ENCODE assay signal across 23 cellular contexts in the genomic region with DNA sequence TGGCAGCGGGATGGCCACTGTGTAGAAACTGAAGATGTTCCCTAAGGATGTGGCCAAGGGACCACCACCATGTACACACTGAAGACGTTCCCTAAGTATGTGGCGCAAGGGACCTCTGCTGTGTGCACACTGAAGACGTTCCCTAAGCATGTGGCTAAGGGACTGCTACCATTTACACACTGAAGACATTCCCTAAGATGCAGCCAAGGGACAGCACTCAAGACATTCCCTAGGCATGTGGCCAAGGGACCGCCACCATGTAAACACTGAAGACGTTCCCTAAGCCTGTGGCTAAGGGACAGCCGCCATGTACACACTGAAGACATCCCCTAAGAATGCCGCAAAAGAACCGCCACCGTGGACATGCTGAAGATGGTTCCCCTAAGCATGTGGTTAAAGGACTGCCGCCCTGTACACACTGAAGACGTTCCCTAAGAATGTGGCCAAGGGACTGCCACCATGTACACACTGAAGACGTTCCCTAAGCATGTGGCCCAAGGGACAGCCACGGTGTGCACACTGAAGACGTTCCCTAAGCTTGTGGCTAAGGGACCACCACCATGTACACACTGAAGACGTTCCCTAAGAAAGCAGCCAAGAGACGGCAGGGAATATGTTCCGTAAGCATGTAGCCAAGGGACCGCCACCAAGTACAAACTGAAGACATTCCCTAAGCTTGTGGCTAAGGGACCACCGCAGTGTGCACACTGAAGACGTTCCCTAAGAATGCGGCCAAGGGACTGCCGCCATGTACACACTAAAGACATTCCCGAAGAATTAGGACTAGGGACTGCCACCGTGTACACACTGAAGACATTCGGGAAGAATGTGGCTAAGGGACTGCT. TPM values are rescaled to one million over a fixed set of nuclear protein-coding genes. Genes with fewer than 3 reads are reported as not detected.
DNase-seq lines count a peak whose midpoint lies in the region; ATAC-seq and TF ChIP-seq lines count a peak whose summit lies in the region.
"Had no signal": no experiment of that assay in that cellular context is flagged by ENCODE, and none has a peak within 500 bp of the region (broad histone marks: within the 10 kb centered on the region; RNA-seq: fewer than 3 reads in every experiment).

No MANE protein-coding gene starts in this region.

- H3K4me3 Mint-ChIP-seq in HFFc6, result no peak overlapping the region
- no peak overlapping the region for H3K4me3 Mint-ChIP-seq in activated CD4-positive, alpha-beta T cell treated with anti-CD3 and anti-CD28 coated beads for 36 hours
- H3K4me3 Mint-ChIP-seq: CD8-positive, alpha-beta T cell had no signal

- H3K9me3 ChIP-seq in HUES64 (ENCODE audit: insufficient read depth, low read depth, low read length) (no peaks in the 10 kb centered on the region), neuronal stem cell (replicated peaks in 1 of 2; ENCODE audit: control insufficient read depth in 2 of 2, insufficient read depth in 1 of 2, low read depth in 1 of 2, low read length in 2 of 2) (peaks cover 2 to 7% of the 10 kb centered on the region in 2 donors)
- H3K9me3 ChIP-seq: MG63 had no signal

- in situ Hi-C loops in G401 (cut with HindIII; ENCODE audit: low sequenced_read_pairs), result no loop called here

- no peaks in the 10 kb centered on the region for H3K9me3 Mint-ChIP-seq in HFFc6
- peaks cover 8% of the 10 kb centered on the region for H3K9me3 Mint-ChIP-seq in activated CD4-positive, alpha-beta T cell treated with anti-CD3 and anti-CD28 coated beads for 36 hours (ENCODE audit: low read depth)

- no peaks in the 10 kb centered on the region for H3K27me3 ChIP-seq in HUES64 (ENCODE audit: insufficient read depth, low read length)
- H3K27me3 ChIP-seq in neuronal stem cell (ENCODE audit: control insufficient read depth in 3 of 3, insufficient read depth in 3 of 3, low read depth in 1 of 3, low read length in 3 of 3), result no peaks in the 10 kb centered on the region
- H3K27me3 ChIP-seq: MG63 had no signal

- H2AK5ac ChIP-seq in neuronal stem cell (ENCODE audit: low read depth, low read length), result no peak overlapping the region

- no peaks in the 10 kb centered on the region; the same call in 1 of the 2 replicates for H3K27me3 Mint-ChIP-seq in HFFc6 (ENCODE audit: insufficient read depth)
- H3K27me3 Mint-ChIP-seq in activated CD4-positive, alpha-beta T cell treated with anti-CD3 and anti-CD28 coated beads for 36 hours, result no peaks in the 10 kb centered on the region

- WGBS in HUES64, result 86% methylated on average over 26 of the region's 26 CpGs
- WGBS in neuronal stem cell (ENCODE audit: extremely low coverage in 2 of 2, insufficient read length in 2 of 2, insufficient replicate concordance in 1 of 2), 2 donors, result no CpG with 5 or more reads among the region's 26 CpGs

- ATAC-seq in GM21360 (IDR thresholded peaks at IDR 0.05; ENCODE audit: unreplicated experiment), result no peak
- ATAC-seq in activated CD4-positive, alpha-beta T cell treated with anti-CD3 and anti-CD28 coated beads for 36 hours, result no peak
- ATAC-seq: CD8-positive, alpha-beta T cell; SK-N-SH treated with all-trans-retinoic acid at 6 μM for 48 hours had no signal

- peaks cover 11% of the 10 kb centered on the region for H3K36me3 Mint-ChIP-seq in HFFc6 (ENCODE audit: low read depth)
- peaks cover 20% of the 10 kb centered on the region for H3K36me3 Mint-ChIP-seq in activated CD4-positive, alpha-beta T cell treated with anti-CD3 and anti-CD28 coated beads for 36 hours (ENCODE audit: low read depth)

- H2BK5ac ChIP-seq in neuronal stem cell (ENCODE audit: low read length), result no peak overlapping the region

- no peak for TF ChIP-seq CTCF in HFFc6 (IDR thresholded peaks at IDR 0.05)

- no peak overlapping the region for H2BK120ac ChIP-seq in neuronal stem cell (ENCODE audit: low read depth, low read length)

- H3K27ac Mint-ChIP-seq in HFFc6, result no peak overlapping the region
- H3K27ac Mint-ChIP-seq in activated CD4-positive, alpha-beta T cell treated with anti-CD3 and anti-CD28 coated beads for 36 hours, result no peak overlapping the region
- H3K27ac Mint-ChIP-seq: CD8-positive, alpha-beta T cell had no signal

- intact Hi-C loops in activated CD4-positive, alpha-beta T cell treated with anti-CD3 and anti-CD28 coated beads for 36 hours (cut with DNase I, micrococcal nuclease), result no loop called here

- H3K23ac ChIP-seq in neuronal stem cell (ENCODE audit: low read depth, low read length, poor library complexity), result peak overlapping the region; percentile 20

- no peak overlapping the region for H3K14ac ChIP-seq in neuronal stem cell (ENCODE audit: low read length)

- no peak overlapping the region for H2AFZ ChIP-seq in neuronal stem cell (ENCODE audit: low read length)
- H2AFZ ChIP-seq: PC-9 had no signal

- no peaks in the 10 kb centered on the region for H3K36me3 ChIP-seq in HUES64 (ENCODE audit: insufficient read depth, low read length)
- no peaks in the 10 kb centered on the region for H3K36me3 ChIP-seq in neuronal stem cell (replicated peaks in 1 of 2; ENCODE audit: control insufficient read depth in 2 of 2, insufficient read depth in 2 of 2, low read length in 2 of 2)
- H3K36me3 ChIP-seq: MG63 had no signal

- H3K9ac ChIP-seq in HUES64 (ENCODE audit: low read depth, low read length) (no peak overlapping the region), neuronal stem cell (ENCODE audit: low read depth, low read length, poor library complexity) (no peak overlapping the region)

- H3K4me2 ChIP-seq in neuronal stem cell (ENCODE audit: insufficient read depth, low read length, poor library complexity, severe bottlenecking), result no peak overlapping the region
- H3K4me2 ChIP-seq: PC-9 had no signal

- no peak overlapping the region for H4K91ac ChIP-seq in neuronal stem cell (ENCODE audit: low read depth, low read length, poor library complexity)

- peaks cover 9% of the 10 kb centered on the region for H3K79me1 ChIP-seq in neuronal stem cell (ENCODE audit: low read depth, low read length)

- H3K27ac ChIP-seq in HUES64 (ENCODE audit: low read depth, low read length) (peak overlapping the region; percentile 28; the same call in 1 of the 2 replicates), neuronal stem cell (replicated peaks; ENCODE audit: low read length) (no peak overlapping the region)
- H3K27ac ChIP-seq: PC-9, RWPE1 had no signal

- peak overlapping the region; percentile 32 for H3K18ac ChIP-seq in neuronal stem cell (ENCODE audit: low read length)

- H2BK12ac ChIP-seq in neuronal stem cell (ENCODE audit: low read length), result no peak overlapping the region

- CTCF ChIA-PET in activated CD4-positive, alpha-beta T cell treated with anti-CD3 and anti-CD28 coated beads for 36 hours (lab: Charles Lee), result no interaction called here

- H4K8ac ChIP-seq in neuronal stem cell (ENCODE audit: low read depth, low read length), result no peak overlapping the region

- H3K4me1 Mint-ChIP-seq in HFFc6 (ENCODE audit: low read depth), result no peaks in the 10 kb centered on the region
- H3K4me1 Mint-ChIP-seq in activated CD4-positive, alpha-beta T cell treated with anti-CD3 and anti-CD28 coated beads for 36 hours, result no peaks in the 10 kb centered on the region

- POLR2A ChIA-PET in activated CD4-positive, alpha-beta T cell treated with anti-CD3 and anti-CD28 coated beads for 36 hours (lab: Charles Lee), result no interaction called here

- H3K4me1 ChIP-seq in HUES64 (ENCODE audit: insufficient read depth, low read length) (peaks cover 4% of the 10 kb centered on the region; the same call in 1 of the 2 replicates), neuronal stem cell (ENCODE audit: control insufficient read depth in 2 of 2, insufficient read depth in 1 of 2, low read depth in 1 of 2, low read length in 2 of 2) (peaks cover 0 to 2% of the 10 kb centered on the region in 2 donors)

- DNase-seq in G401 (ENCODE audit: low spot score) (peak; percentile 69), cerebellar cortex (ENCODE audit: low spot score) (peak; percentile 92), neuronal stem cell (ENCODE audit: low spot score) (no peak), HFFc6 (no peak)
- DNase-seq in activated naive CD4-positive, alpha-beta T cell (lab: John Stamatoyannopoulos, UW), result no peak
- no peak for DNase-seq in activated CD4-positive, alpha-beta T cell treated with anti-CD3 and anti-CD28 coated beads for 36 hours
- DNase-seq: CD8-positive, alpha-beta T cell; DMS53; EL; HCEC 1CT; Kasumi-1; MG63; NCI-H1092; NCI-H1436 treated with DMSO at 0.1 percent for 48 hours; NCI-H2029; NCI-H345; NCI-H524 treated with DMSO at 0.1 percent for 48 hours; PC-9; SIG-M5 had no signal

- H2BK15ac ChIP-seq in neuronal stem cell (ENCODE audit: low read length), result no peak overlapping the region

- H3K4me3 ChIP-seq in HUES64 (ENCODE audit: low read length), result no peak overlapping the region
- H3K4me3 ChIP-seq in neuronal stem cell (ENCODE audit: low read length in 2 of 2), result no peak overlapping the region
- H3K4me3 ChIP-seq: MG63, PC-9 had no signal

- H3K4ac ChIP-seq in neuronal stem cell (ENCODE audit: low read length), result no peak overlapping the region

RNA-seq across cellular contexts. Expression of gene DHRSX, which starts 43.3 kb away (rescaled TPM):
- total RNA-seq in G401 (2014; rRNA removed; shearing (Covaris generic)), result 12.9 and 17.4 TPM in 2 replicates
- polyA plus RNA-seq in HUES64 (2013, experiment 1 of 2), result 25.8 TPM
- polyA plus RNA-seq in HUES64 (2013, experiment 2 of 2), result 37.3 TPM
- polyA plus RNA-seq in neuronal stem cell (2013, experiment 1 of 2), result 24.5 TPM
- 24.6 TPM for polyA plus RNA-seq in neuronal stem cell (2013, experiment 2 of 2)
- total RNA-seq in HFFc6 (2021; fragmentation: NEBNext Ultra II Directional; extraction: Animal tissue kit (Norgen Biotek cat#: 25700)), result 10 to 100 TPM; 19.6 to 27.1 (median 22.9) TPM
- 10 to 100 TPM; 13.8 to 17.7 TPM for total RNA-seq in activated CD4-positive, alpha-beta T cell treated with anti-CD3 and anti-CD28 coated beads for 36 hours

RNA-seq across cellular contexts. Expression of gene ZBED1, which starts 43.3 kb away (rescaled TPM):
- total RNA-seq in G401 (2014; rRNA removed; shearing (Covaris generic)), result 53.6 and 62.0 TPM in 2 replicates
- 25.3 TPM for polyA plus RNA-seq in HUES64 (2013, experiment 1 of 2)
- 26.4 TPM for polyA plus RNA-seq in HUES64 (2013, experiment 2 of 2)
- polyA plus RNA-seq in neuronal stem cell (2013, experiment 1 of 2), result 19.2 TPM
- polyA plus RNA-seq in neuronal stem cell (2013, experiment 2 of 2), result 18.2 TPM
- total RNA-seq in HFFc6 (2021; fragmentation: NEBNext Ultra II Directional; extraction: Animal tissue kit (Norgen Biotek cat#: 25700)), result 10 to 100 TPM; 24.7 to 29.6 (median 25.6) TPM
- 10 to 100 TPM; 30.0 to 33.6 TPM for total RNA-seq in activated CD4-positive, alpha-beta T cell treated with anti-CD3 and anti-CD28 coated beads for 36 hours

Comparison
In these comparisons a context has a peak if more than half of its experiments do, and no peak if none do; other contexts are left out.
1. DNase-seq: peak in G401 (single experiment) and cerebellar cortex (single experiment); none in neuronal stem cell (single experiment), activated naive CD4-positive, alpha-beta T cell (0 of 4), HFFc6 (single experiment) and activated CD4-positive, alpha-beta T cell treated with anti-CD3 and anti-CD28 coated beads for 36 hours (single experiment).